In genomic region chr21:46063734-46064680, GRCh38 we compare ENCODE assay signal across 19 cellular contexts. TPM values are rescaled to one million over a fixed set of nuclear protein-coding genes. Genes with fewer than 3 reads are reported as not detected.
DNase-seq lines count a peak whose midpoint lies in the region; ATAC-seq and TF ChIP-seq lines count a peak whose summit lies in the region.
"Had no signal": no experiment of that assay in that cellular context is flagged by ENCODE, and none has a peak within 500 bp of the region (broad histone marks: within the 10 kb centered on the region; RNA-seq: fewer than 3 reads in every experiment).

No MANE protein-coding gene starts in this region.

- ATAC-seq in left lung (no peak), sciatic nerve (no peak), HG02970 (IDR thresholded peaks at IDR 0.05; ENCODE audit: low FRiP score, unreplicated experiment) (no peak)
- ATAC-seq: esophagus mucosa, GM12878 had no signal

- TF ChIP-seq POLR2A in Peyer's patch (IDR thresholded peaks at IDR 0.05) = no peak

- no peaks in the 10 kb centered on the region for H4K20me1 ChIP-seq in BLaER1

- peaks cover 49% of the 10 kb centered on the region for H3K4me1 ChIP-seq in BLaER1
- H3K4me1 ChIP-seq in Peyer's patch = peaks cover 0 to 29% (median 0%) of the 10 kb centered on the region in 4 donors
- peaks cover 8 to 14% of the 10 kb centered on the region in 2 donors for H3K4me1 ChIP-seq in left lung
- H3K4me1 ChIP-seq: Caco-2 had no signal

- no peak overlapping the region for H3K4me3 ChIP-seq in BLaER1
- no peak overlapping the region for H3K4me3 ChIP-seq in Peyer's patch
- H3K4me3 ChIP-seq in left lung = no peak overlapping the region
- H3K4me3 ChIP-seq: GM12878, heart left ventricle had no signal

- peaks cover 27% of the 10 kb centered on the region for H3K9me3 ChIP-seq in BLaER1
- H3K9me3 ChIP-seq in Peyer's patch = peaks cover 0 to 6% (median 3%) of the 10 kb centered on the region in 4 donors
- peaks cover 0 to 11% of the 10 kb centered on the region in 2 donors for H3K9me3 ChIP-seq in left lung

- TF ChIP-seq CTCF in Peyer's patch (IDR thresholded peaks at IDR 0.05) (no peak), left lung (IDR thresholded peaks at IDR 0.05) (no peak)

- intact Hi-C loops in left lung (cut with DNase I) (no loop called here), sciatic nerve (cut with DNase I) (no loop called here)

- 0 out of 2 replicates have a peak overlapping the region, but pooled peaks have one; percentile 5 for H3K4me2 ChIP-seq in BLaER1
- H3K4me2 ChIP-seq: KMS-11 had no signal

- H3K9ac ChIP-seq in BLaER1 = no peak overlapping the region
- H3K9ac ChIP-seq: KMS-11 had no signal

- H3K27ac ChIP-seq in BLaER1 (no peak overlapping the region), Peyer's patch (peak overlapping the region in 1 of 4 donors; percentile 57), left lung (no peak overlapping the region)
- H3K27ac ChIP-seq: KMS-11 had no signal

- H3K36me3 ChIP-seq in BLaER1 (no peaks in the 10 kb centered on the region), Peyer's patch (no peaks in the 10 kb centered on the region), left lung (no peaks in the 10 kb centered on the region)
- H3K36me3 ChIP-seq: brain microvascular endothelial cell, heart left ventricle had no signal

- H3K27me3 ChIP-seq in BLaER1 = 0 out of 2 replicates have a peak, but pooled peaks cover 5% of the 10 kb centered on the region
- H3K27me3 ChIP-seq in Peyer's patch = no peaks in the 10 kb centered on the region
- peaks cover 0 to 79% of the 10 kb centered on the region in 2 donors for H3K27me3 ChIP-seq in left lung
- H3K27me3 ChIP-seq: brain microvascular endothelial cell had no signal

- peak in 2 of 3 donors; percentile 34 to 41 for DNase-seq in Peyer's patch
- peak; percentile 27 to 39 for DNase-seq in left lung
- DNase-seq in sciatic nerve (ENCODE audit: low spot score) = peak; percentile 58
- DNase-seq in NOMO-1 treated with dmso at 0.1 percent for 144 hours (lab: John Stamatoyannopoulos, UW; ENCODE audit: unreplicated experiment) = no peak
- no peak for DNase-seq in KG1 (lab: John Stamatoyannopoulos, UW)
- DNase-seq in RKO (ENCODE audit: low spot score) = no peak
- DNase-seq: activated naive CD4-positive, alpha-beta T cell treated with Interleukin-2 at 50 U/mL for 16 hours; brain microvascular endothelial cell; NCI-H1092 treated with DMSO at 0.1 percent for 48 hours; occipital lobe; RPMI8226; small intestine had no signal

RNA-seq across cellular contexts. Expression of gene COL6A2, which starts 33.9 kb away (rescaled TPM):
- 1,000 to 10,000 TPM in 1 of 4 donors, 100 to 1,000 TPM in 2, 10 to 100 TPM in 1; 59.9 to 1,087 (median 166) TPM for total RNA-seq in Peyer's patch
- 100 to 1,000 TPM; 405 to 474 TPM for total RNA-seq in left lung
- 397 TPM for total RNA-seq in sciatic nerve

Comparison
In these comparisons a context has a peak if more than half of its experiments do, and no peak if none do; other contexts are left out.
1. DNase-seq: peak in Peyer's patch (2 of 3), left lung (2 of 2) and sciatic nerve (single experiment); none in NOMO-1 treated with dmso at 0.1 percent for 144 hours (single experiment), KG1 (single experiment) and RKO (single experiment).